ENCODE assay signal across 1 cellular context in the genomic region with DNA sequence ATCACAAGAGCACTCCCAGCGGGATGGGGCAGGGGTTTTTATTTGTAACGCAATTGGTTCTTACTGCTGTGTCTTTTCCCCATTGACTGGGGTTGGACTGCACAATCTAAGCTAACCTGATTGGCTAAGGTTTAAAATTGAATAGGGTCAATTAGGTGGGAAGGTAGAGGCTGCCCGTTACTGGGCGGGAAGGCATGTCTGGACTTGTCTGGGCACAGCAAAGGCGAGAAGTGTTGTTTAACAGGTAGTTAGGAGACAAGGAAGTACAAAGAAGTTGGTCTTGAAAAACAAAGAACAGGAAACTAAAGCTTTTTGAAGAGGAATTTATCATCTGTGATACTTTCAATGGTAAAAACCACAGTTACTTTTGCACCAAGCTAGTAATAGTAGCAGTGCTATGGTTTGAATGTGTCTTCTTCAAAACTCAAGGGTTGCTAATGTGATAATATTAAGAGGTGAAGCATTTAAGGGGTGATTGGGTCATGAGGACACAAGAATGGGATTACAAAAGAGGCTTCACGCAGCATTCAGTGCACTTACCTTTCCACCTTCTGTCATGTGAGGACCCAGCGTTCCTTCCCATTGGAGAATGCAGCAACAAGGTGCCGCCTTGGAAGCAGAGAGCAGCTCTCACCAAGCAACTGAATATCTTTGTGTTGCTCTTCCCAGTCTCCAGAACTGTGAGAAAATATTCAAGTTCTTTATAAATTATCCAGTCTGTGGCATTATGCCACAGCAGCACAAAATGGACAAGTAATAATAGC.
TF ChIP-seq lines count a peak whose summit lies in the region.

No MANE protein-coding gene starts in this region.

TF ChIP-seq in H1, 55 proteins besides CTCF, POLR2A, EP300 and RAD21:
- TF ChIP-seq, protein P1, sequence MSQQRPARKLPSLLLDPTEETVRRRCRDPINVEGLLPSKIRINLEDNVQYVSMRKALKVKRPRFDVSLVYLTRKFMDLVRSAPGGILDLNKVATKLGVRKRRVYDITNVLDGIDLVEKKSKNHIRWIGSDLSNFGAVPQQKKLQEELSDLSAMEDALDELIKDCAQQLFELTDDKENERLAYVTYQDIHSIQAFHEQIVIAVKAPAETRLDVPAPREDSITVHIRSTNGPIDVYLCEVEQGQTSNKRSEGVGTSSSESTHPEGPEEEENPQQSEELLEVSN (IDR thresholded peaks at IDR 0.05) = peak; percentile 78
- TF ChIP-seq GABPA (IDR thresholded peaks at IDR 0.05; ENCODE audit: borderline replicate concordance, insufficient read depth, low read length) = no peak
- TF ChIP-seq, protein P2, sequence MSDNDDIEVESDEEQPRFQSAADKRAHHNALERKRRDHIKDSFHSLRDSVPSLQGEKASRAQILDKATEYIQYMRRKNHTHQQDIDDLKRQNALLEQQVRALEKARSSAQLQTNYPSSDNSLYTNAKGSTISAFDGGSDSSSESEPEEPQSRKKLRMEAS (IDR thresholded peaks at IDR 0.05) = 0 out of 2 replicates have a peak, but pooled peaks have one; percentile 13
